In genomic region chr12:69657376-69658137, GRCh38 we compare ENCODE assay signal across 1 cellular context.
TF ChIP-seq lines count a peak whose summit lies in the region.

No MANE protein-coding gene starts in this region.

TF ChIP-seq in K562, 482 proteins besides CTCF, POLR2A, EP300 and RAD21 (continued from another document and continues in another):
- TF ChIP-seq MLLT1 (IDR thresholded peaks at IDR 0.05) (no peak), ZBTB1 (CRISPR knock-in tag; IDR thresholded peaks at IDR 0.05; ENCODE audit: borderline replicate concordance, low read depth) (no peak), ZSCAN32 (CRISPR knock-in tag; IDR thresholded peaks at IDR 0.05) (no peak), ARID2 (IDR thresholded peaks at IDR 0.05) (no peak), RUNX1 (IDR thresholded peaks at IDR 0.05; ENCODE audit: low read depth) (no peak), ZNF311 (CRISPR knock-in tag; IDR thresholded peaks at IDR 0.05) (no peak), MCM3 (IDR thresholded peaks at IDR 0.05) (no peak), NCOR1 (IDR thresholded peaks at IDR 0.05) (peak; percentile 62; the same call in 1 of the 2 replicates), ZBTB33 (CRISPR knock-in tag; IDR thresholded peaks at IDR 0.05) (no peak), SRSF3 (IDR thresholded peaks at IDR 0.05; ENCODE audit: insufficient read depth, low read length) (no peak), ARHGAP35 (IDR thresholded peaks at IDR 0.05; ENCODE audit: partially characterized antibody) (no peak), NFE2L1 (tag; IDR thresholded peaks at IDR 0.05; ENCODE audit: borderline replicate concordance, low read depth) (peak; percentile 61; the same call in 1 of the 2 replicates), ZNF143 (CRISPR knock-in tag; IDR thresholded peaks at IDR 0.05) (no peak), HMG20B (CRISPR knock-in tag; IDR thresholded peaks at IDR 0.05) (no peak), ZNF212 (CRISPR knock-in tag; IDR thresholded peaks at IDR 0.05) (no peak), MCM5 (IDR thresholded peaks at IDR 0.05; ENCODE audit: low read depth) (no peak), PRPF4 (IDR thresholded peaks at IDR 0.05; ENCODE audit: insufficient read depth, low read depth, low read length, poor library complexity, severe bottlenecking) (no peak), MEIS2 (IDR thresholded peaks at IDR 0.05; ENCODE audit: partially characterized antibody) (peak; percentile 43), ESRRA (IDR thresholded peaks at IDR 0.05; ENCODE audit: borderline replicate concordance, low read depth) (peak; percentile 46), DACH1 (IDR thresholded peaks at IDR 0.05; ENCODE audit: partially characterized antibody) (no peak), DDX20 (tag; IDR thresholded peaks at IDR 0.05; ENCODE audit: low read depth) (no peak), PHB (CRISPR knock-in tag; IDR thresholded peaks at IDR 0.05) (no peak), BHLHE40 (IDR thresholded peaks at IDR 0.05; ENCODE audit: low read length) (peak; percentile 56), SMAD2 (IDR thresholded peaks at IDR 0.05; ENCODE audit: low read depth, low read length) (no peak), HMG20A (CRISPR knock-in tag; conservative IDR thresholded peaks at IDR 0.05) (no peak), SRF (CRISPR knock-in tag; IDR thresholded peaks at IDR 0.05) (peak in 1 of 2 experiments; percentile 43; a peak in 1 of 4 replicates), SMARCC2 (IDR thresholded peaks at IDR 0.05; ENCODE audit: low read depth) (0 out of 2 replicates have a peak, but pooled peaks have one; percentile 60), ZNF57 (CRISPR knock-in tag; IDR thresholded peaks at IDR 0.05) (no peak), CCNT2 (IDR thresholded peaks at IDR 0.05; ENCODE audit: borderline replicate concordance, extremely low read depth, insufficient read length, low read depth, low read length) (no peak), ELF1 (tag; IDR thresholded peaks at IDR 0.05) (no peak), JUNB (CRISPR knock-in tag; conservative IDR thresholded peaks at IDR 0.05) (no peak), TAF7 (tag; IDR thresholded peaks at IDR 0.05) (no peak), ZNF282 (CRISPR knock-in tag; IDR thresholded peaks at IDR 0.05) (no peak), MAZ (CRISPR knock-in tag; conservative IDR thresholded peaks at IDR 0.05 in 1 of 2, IDR thresholded peaks at IDR 0.05 in 1 of 2) (0 out of 4 replicates have a peak, but pooled peaks of 1 of the 2 experiments have one; percentile 18), ZNF764 (CRISPR knock-in tag; IDR thresholded peaks at IDR 0.05; ENCODE audit: low read depth) (no peak), NR3C1 (CRISPR knock-in tag; IDR thresholded peaks at IDR 0.05) (no peak), ZNF561 (CRISPR knock-in tag; conservative IDR thresholded peaks at IDR 0.05) (no peak), SOX6 (IDR thresholded peaks at IDR 0.05) (peak; percentile 42; the same call in 1 of the 2 replicates), PRDM10 (IDR thresholded peaks at IDR 0.05; ENCODE audit: partially characterized antibody) (peak; percentile 7), ZNF175 (CRISPR knock-in tag; IDR thresholded peaks at IDR 0.05; ENCODE audit: low read depth) (no peak), SP1 (CRISPR knock-in tag; IDR thresholded peaks at IDR 0.05) (0 out of 2 replicates have a peak, but pooled peaks have one; percentile 26), RFX1 (IDR thresholded peaks at IDR 0.05) (peak; percentile 61), BMI1 (IDR thresholded peaks at IDR 0.05; ENCODE audit: low read length) (no peak), ID3 (CRISPR knock-in tag; IDR thresholded peaks at IDR 0.05) (no peak), ID3 (tag; IDR thresholded peaks at IDR 0.05) (0 out of 2 replicates have a peak, but pooled peaks have one; percentile 48), ATF1 (CRISPR knock-in tag; IDR thresholded peaks at IDR 0.05) (no peak), ATF1 (tag; IDR thresholded peaks at IDR 0.05) (peak; percentile 46; the same call in 1 of the 2 replicates), EWSR1 (IDR thresholded peaks at IDR 0.05; ENCODE audit: borderline replicate concordance, low read depth, partially characterized antibody) (no peak), NCOA1 (IDR thresholded peaks at IDR 0.05; ENCODE audit: low read depth) (no peak; the same call in 1 of the 2 replicates)
- TF ChIP-seq, protein P1, sequence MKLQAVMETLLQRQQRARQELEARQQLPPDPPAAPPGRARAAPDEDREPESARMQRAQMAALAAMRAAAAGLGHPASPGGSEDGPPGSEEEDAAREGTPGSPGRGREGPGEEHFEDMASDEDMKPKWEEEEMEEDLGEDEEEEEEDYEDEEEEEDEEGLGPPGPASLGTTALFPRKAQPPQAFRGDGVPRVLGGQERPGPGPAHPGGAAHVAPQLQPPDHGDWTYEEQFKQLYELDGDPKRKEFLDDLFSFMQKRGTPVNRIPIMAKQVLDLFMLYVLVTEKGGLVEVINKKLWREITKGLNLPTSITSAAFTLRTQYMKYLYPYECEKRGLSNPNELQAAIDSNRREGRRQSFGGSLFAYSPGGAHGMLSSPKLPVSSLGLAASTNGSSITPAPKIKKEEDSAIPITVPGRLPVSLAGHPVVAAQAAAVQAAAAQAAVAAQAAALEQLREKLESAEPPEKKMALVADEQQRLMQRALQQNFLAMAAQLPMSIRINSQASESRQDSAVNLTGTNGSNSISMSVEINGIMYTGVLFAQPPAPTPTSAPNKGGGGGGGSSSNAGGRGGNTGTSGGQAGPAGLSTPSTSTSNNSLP (IDR thresholded peaks at IDR 0.05; ENCODE audit: borderline replicate concordance, low read depth, low read length) = no peak
- TF ChIP-seq, protein P2, sequence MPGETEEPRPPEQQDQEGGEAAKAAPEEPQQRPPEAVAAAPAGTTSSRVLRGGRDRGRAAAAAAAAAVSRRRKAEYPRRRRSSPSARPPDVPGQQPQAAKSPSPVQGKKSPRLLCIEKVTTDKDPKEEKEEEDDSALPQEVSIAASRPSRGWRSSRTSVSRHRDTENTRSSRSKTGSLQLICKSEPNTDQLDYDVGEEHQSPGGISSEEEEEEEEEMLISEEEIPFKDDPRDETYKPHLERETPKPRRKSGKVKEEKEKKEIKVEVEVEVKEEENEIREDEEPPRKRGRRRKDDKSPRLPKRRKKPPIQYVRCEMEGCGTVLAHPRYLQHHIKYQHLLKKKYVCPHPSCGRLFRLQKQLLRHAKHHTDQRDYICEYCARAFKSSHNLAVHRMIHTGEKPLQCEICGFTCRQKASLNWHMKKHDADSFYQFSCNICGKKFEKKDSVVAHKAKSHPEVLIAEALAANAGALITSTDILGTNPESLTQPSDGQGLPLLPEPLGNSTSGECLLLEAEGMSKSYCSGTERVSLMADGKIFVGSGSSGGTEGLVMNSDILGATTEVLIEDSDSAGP (CRISPR knock-in tag; IDR thresholded peaks at IDR 0.05) = no peak
- TF ChIP-seq, protein P3, sequence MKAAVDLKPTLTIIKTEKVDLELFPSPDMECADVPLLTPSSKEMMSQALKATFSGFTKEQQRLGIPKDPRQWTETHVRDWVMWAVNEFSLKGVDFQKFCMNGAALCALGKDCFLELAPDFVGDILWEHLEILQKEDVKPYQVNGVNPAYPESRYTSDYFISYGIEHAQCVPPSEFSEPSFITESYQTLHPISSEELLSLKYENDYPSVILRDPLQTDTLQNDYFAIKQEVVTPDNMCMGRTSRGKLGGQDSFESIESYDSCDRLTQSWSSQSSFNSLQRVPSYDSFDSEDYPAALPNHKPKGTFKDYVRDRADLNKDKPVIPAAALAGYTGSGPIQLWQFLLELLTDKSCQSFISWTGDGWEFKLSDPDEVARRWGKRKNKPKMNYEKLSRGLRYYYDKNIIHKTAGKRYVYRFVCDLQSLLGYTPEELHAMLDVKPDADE (conservative IDR thresholded peaks at IDR 0.05; ENCODE audit: control insufficient read depth, low read depth, low read length) = no peak
- TF ChIP-seq, protein P4, sequence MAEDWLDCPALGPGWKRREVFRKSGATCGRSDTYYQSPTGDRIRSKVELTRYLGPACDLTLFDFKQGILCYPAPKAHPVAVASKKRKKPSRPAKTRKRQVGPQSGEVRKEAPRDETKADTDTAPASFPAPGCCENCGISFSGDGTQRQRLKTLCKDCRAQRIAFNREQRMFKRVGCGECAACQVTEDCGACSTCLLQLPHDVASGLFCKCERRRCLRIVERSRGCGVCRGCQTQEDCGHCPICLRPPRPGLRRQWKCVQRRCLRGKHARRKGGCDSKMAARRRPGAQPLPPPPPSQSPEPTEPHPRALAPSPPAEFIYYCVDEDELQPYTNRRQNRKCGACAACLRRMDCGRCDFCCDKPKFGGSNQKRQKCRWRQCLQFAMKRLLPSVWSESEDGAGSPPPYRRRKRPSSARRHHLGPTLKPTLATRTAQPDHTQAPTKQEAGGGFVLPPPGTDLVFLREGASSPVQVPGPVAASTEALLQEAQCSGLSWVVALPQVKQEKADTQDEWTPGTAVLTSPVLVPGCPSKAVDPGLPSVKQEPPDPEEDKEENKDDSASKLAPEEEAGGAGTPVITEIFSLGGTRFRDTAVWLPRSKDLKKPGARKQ (CRISPR knock-in tag; IDR thresholded peaks at IDR 0.05) = no peak
- TF ChIP-seq, protein P5, sequence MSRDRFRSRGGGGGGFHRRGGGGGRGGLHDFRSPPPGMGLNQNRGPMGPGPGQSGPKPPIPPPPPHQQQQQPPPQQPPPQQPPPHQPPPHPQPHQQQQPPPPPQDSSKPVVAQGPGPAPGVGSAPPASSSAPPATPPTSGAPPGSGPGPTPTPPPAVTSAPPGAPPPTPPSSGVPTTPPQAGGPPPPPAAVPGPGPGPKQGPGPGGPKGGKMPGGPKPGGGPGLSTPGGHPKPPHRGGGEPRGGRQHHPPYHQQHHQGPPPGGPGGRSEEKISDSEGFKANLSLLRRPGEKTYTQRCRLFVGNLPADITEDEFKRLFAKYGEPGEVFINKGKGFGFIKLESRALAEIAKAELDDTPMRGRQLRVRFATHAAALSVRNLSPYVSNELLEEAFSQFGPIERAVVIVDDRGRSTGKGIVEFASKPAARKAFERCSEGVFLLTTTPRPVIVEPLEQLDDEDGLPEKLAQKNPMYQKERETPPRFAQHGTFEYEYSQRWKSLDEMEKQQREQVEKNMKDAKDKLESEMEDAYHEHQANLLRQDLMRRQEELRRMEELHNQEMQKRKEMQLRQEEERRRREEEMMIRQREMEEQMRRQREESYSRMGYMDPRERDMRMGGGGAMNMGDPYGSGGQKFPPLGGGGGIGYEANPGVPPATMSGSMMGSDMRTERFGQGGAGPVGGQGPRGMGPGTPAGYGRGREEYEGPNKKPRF (IDR thresholded peaks at IDR 0.05; ENCODE audit: low read depth, low read length) = no peak
- TF ChIP-seq, protein P6, sequence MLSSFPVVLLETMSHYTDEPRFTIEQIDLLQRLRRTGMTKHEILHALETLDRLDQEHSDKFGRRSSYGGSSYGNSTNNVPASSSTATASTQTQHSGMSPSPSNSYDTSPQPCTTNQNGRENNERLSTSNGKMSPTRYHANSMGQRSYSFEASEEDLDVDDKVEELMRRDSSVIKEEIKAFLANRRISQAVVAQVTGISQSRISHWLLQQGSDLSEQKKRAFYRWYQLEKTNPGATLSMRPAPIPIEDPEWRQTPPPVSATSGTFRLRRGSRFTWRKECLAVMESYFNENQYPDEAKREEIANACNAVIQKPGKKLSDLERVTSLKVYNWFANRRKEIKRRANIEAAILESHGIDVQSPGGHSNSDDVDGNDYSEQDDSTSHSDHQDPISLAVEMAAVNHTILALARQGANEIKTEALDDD (IDR thresholded peaks at IDR 0.05) = peak; percentile 87
